Comparison of ENCODE assay signal across 30 cellular contexts in genomic region chr5:148585988-148586387, GRCh38.
A peak's percentile ranks its signal among the peaks of the same experiment; 100 is the strongest.
DNase-seq lines count a peak whose midpoint lies in the region; ATAC-seq and TF ChIP-seq lines count a peak whose summit lies in the region.
"Had no signal": no experiment of that assay in that cellular context is flagged by ENCODE, and none has a peak within 500 bp of the region (broad histone marks: within the 10 kb centered on the region; RNA-seq: fewer than 3 reads in every experiment).

No MANE protein-coding gene starts in this region.

- POLR2A ChIA-PET in MCF 10A (lab: Yijun Ruan, JAX) (interaction anchor here (0.8 kb wide), 1 partner anchor 9 kb away, joined by 3 read pairs; no protein-coding TSS in a partner anchor), OCI-LY7 (lab: Charles Lee) (no interaction called here)

- no peak overlapping the region for H2BK5ac ChIP-seq in mesendoderm (ENCODE audit: low read length)

- no peaks in the 10 kb centered on the region for H4K20me1 ChIP-seq in mammary epithelial cell (ENCODE audit: insufficient read depth, low read length)
- no peaks in the 10 kb centered on the region for H4K20me1 ChIP-seq in OCI-LY7 (ENCODE audit: insufficient read depth, low read length)

- H3K4me3 ChIP-seq in mammary epithelial cell (replicated peaks in 1 of 3; ENCODE audit: insufficient read depth in 1 of 3, low read depth in 2 of 3, low read length in 3 of 3), result no peak overlapping the region
- no peak overlapping the region for H3K4me3 ChIP-seq in OCI-LY7 (ENCODE audit: low read depth, low read length, poor library complexity, severe bottlenecking)
- no peak overlapping the region for H3K4me3 ChIP-seq in endodermal cell (ENCODE audit: low read length)
- H3K4me3 ChIP-seq in mesendoderm (ENCODE audit: low read length), result no peak overlapping the region
- H3K4me3 ChIP-seq: esophagus muscularis mucosa, heart right ventricle, thyroid gland, uterus had no signal

- H3K4me1 ChIP-seq in mammary epithelial cell (ENCODE audit: insufficient read depth, low read length), result no peaks in the 10 kb centered on the region
- H3K4me1 ChIP-seq in OCI-LY7 (ENCODE audit: insufficient read depth, low read length, poor library complexity, severe bottlenecking), result no peaks in the 10 kb centered on the region
- H3K4me1 ChIP-seq in endodermal cell (ENCODE audit: control insufficient read depth, insufficient read depth, low read length), result no peaks in the 10 kb centered on the region
- no peaks in the 10 kb centered on the region for H3K4me1 ChIP-seq in mesendoderm (ENCODE audit: control insufficient read depth, low read depth, low read length)
- H3K4me1 ChIP-seq: esophagus muscularis mucosa, heart right ventricle, parathyroid adenoma, thyroid gland, uterus had no signal

- no peak overlapping the region for H4K5ac ChIP-seq in mesendoderm (ENCODE audit: low read length)

- H3K9ac ChIP-seq in mammary epithelial cell (ENCODE audit: insufficient read depth, low read length) (no peak overlapping the region), endodermal cell (ENCODE audit: extremely low read depth, low read length, poor library complexity, severe bottlenecking) (no peak overlapping the region), mesendoderm (ENCODE audit: low read length) (no peak overlapping the region)
- H3K9ac ChIP-seq: parathyroid adenoma had no signal

- H3K56ac ChIP-seq in mesendoderm (ENCODE audit: low read length), result no peak overlapping the region

- H2AFZ ChIP-seq in mammary epithelial cell (ENCODE audit: low read depth, low read length) (no peak overlapping the region), OCI-LY7 (ENCODE audit: low read length) (no peak overlapping the region)
- H2AFZ ChIP-seq: parathyroid adenoma had no signal

- no peaks in the 10 kb centered on the region for H3K9me2 ChIP-seq in OCI-LY7 (ENCODE audit: insufficient read depth, low read length)

- intact Hi-C loops in MCF 10A (cut with micrococcal nuclease) (no loop called here), mammary epithelial cell (cut with micrococcal nuclease) (loop anchor here (10.0 kb wide), 1 partner anchor 141 kb away; no protein-coding TSS in a partner anchor), OCI-LY7 (cut with micrococcal nuclease; ENCODE audit: unreplicated experiment) (no loop called here)

- no peaks in the 10 kb centered on the region for H3K9me3 ChIP-seq in mammary epithelial cell (replicated peaks; ENCODE audit: insufficient read depth, low read length)
- H3K9me3 ChIP-seq in OCI-LY7 (ENCODE audit: low read length), result no peaks in the 10 kb centered on the region
- H3K9me3 ChIP-seq in endodermal cell (ENCODE audit: control insufficient read depth, low read length), result no peaks in the 10 kb centered on the region
- H3K9me3 ChIP-seq: Caco-2, esophagus muscularis mucosa, thyroid gland, uterus had no signal

- no peak overlapping the region for H3K27ac ChIP-seq in mammary epithelial cell (ENCODE audit: insufficient read depth, low read depth, low read length)
- no peak overlapping the region for H3K27ac ChIP-seq in OCI-LY7 (ENCODE audit: low read depth, low read length, poor library complexity, severe bottlenecking)
- H3K27ac ChIP-seq in endodermal cell (ENCODE audit: low read depth, low read length), result no peak overlapping the region
- no peak overlapping the region for H3K27ac ChIP-seq in mesendoderm (ENCODE audit: low read depth, low read length)
- H3K27ac ChIP-seq: esophagus muscularis mucosa, heart right ventricle, parathyroid adenoma, thyroid gland, uterus had no signal

- no peak overlapping the region for H2AK5ac ChIP-seq in mesendoderm (ENCODE audit: low read length)

- no peak for ATAC-seq in left lobe of liver
- ATAC-seq: heart right ventricle; stimulated activated naive CD8-positive, alpha-beta T cell treated with anti-CD3 and anti-CD28 coated beads, Interleukin-15, amount 100 ng/mL, for 72 hours had no signal

- in situ Hi-C loops in mammary epithelial cell (cut with MboI; ENCODE audit: low sequenced_read_pairs in 2 of 2), result no loop called here

- H3K27ac Mint-ChIP-seq in MCF 10A (ENCODE audit: low read depth, unreplicated experiment) (no peak overlapping the region), endodermal cell (no peak overlapping the region)
- H3K27ac Mint-ChIP-seq: activated naive CD8-positive, alpha-beta T cell treated with anti-CD3 and anti-CD28 coated beads, Interleukin-2, amount 10 ng/mL, durations not matched to agents 7 days and 5 days; CD14-positive monocyte; stimulated activated naive CD8-positive, alpha-beta T cell treated with anti-CD3 and anti-CD28 coated beads, Interleukin-15, amount 100 ng/mL, for 72 hours had no signal

- H3K4me1 Mint-ChIP-seq in MCF 10A (ENCODE audit: insufficient read depth, unreplicated experiment), result no peaks in the 10 kb centered on the region
- peaks cover 22% of the 10 kb centered on the region for H3K4me1 Mint-ChIP-seq in endodermal cell
- H3K4me1 Mint-ChIP-seq: activated naive CD8-positive, alpha-beta T cell treated with anti-CD3 and anti-CD28 coated beads, Interleukin-2, amount 10 ng/mL, durations not matched to agents 7 days and 5 days; CD14-positive monocyte; stimulated activated naive CD8-positive, alpha-beta T cell treated with anti-CD3 and anti-CD28 coated beads, Interleukin-15, amount 100 ng/mL, for 72 hours had no signal

- no peak overlapping the region for H2BK120ac ChIP-seq in mesendoderm (ENCODE audit: low read depth, low read length)

- H3K27me3 ChIP-seq in mammary epithelial cell (ENCODE audit: insufficient read depth, low read length) (no peaks in the 10 kb centered on the region), endodermal cell (ENCODE audit: control insufficient read depth, insufficient read depth, low read length, poor library complexity, severe bottlenecking) (no peaks in the 10 kb centered on the region), mesendoderm (ENCODE audit: insufficient read depth, low read length, poor library complexity) (no peaks in the 10 kb centered on the region)
- H3K27me3 ChIP-seq: esophagus muscularis mucosa, heart right ventricle, thyroid gland, uterus had no signal

- H3K27me3 Mint-ChIP-seq in MCF 10A (ENCODE audit: insufficient read depth, unreplicated experiment) (no peaks in the 10 kb centered on the region), endodermal cell (ENCODE audit: insufficient read depth) (no peaks in the 10 kb centered on the region)
- H3K27me3 Mint-ChIP-seq: stimulated activated naive CD8-positive, alpha-beta T cell treated with anti-CD3 and anti-CD28 coated beads, Interleukin-15, amount 100 ng/mL, for 72 hours had no signal

- CTCF ChIA-PET in MCF 10A (lab: Yijun Ruan, JAX), result interaction anchor here (0.6 to 1.6 kb wide), 4 partner anchors 9 to 144 kb away, joined by 3 to 5 read pairs (median 4); no protein-coding TSS in a partner anchor
- CTCF ChIA-PET in mammary epithelial cell (lab: Charles Lee; ENCODE audit: low non-redundant PET), result no interaction called here
- CTCF ChIA-PET in OCI-LY7 (lab: Charles Lee; ENCODE audit: unreplicated experiment), result no interaction called here

- H3K79me1 ChIP-seq in mesendoderm (ENCODE audit: low read length), result no peaks in the 10 kb centered on the region

- no peak overlapping the region for H3K18ac ChIP-seq in mesendoderm (ENCODE audit: low read length)

- peak; percentile 13 for DNase-seq in MCF 10A (ENCODE audit: unreplicated experiment)
- DNase-seq in mammary epithelial cell, result no peak
- DNase-seq in OCI-LY7 (ENCODE audit: low spot score), result no peak
- DNase-seq in endodermal cell, result peak; percentile 61
- peak; percentile 40 for DNase-seq in mesendoderm
- DNase-seq in HuH-7 (ENCODE audit: low spot score), result no peak
- no peak for DNase-seq in DMS 273 treated with DMSO at 0.1 percent for 48 hours (lab: John Stamatoyannopoulos, UW)
- DNase-seq in left lobe of liver (ENCODE audit: low spot score), result no peak
- DNase-seq: activated CD4-positive, CD25-positive, alpha-beta regulatory T cell; activated gamma-delta T cell treated with Interleukin-2 at 50 U/mL for 16 hours; activated naive CD8-positive, alpha-beta T cell treated with anti-CD3 and anti-CD28 coated beads, Interleukin-2, amount 10 ng/mL, durations not matched to agents 7 days and 5 days; activated T-cell treated with anti-CD3 and anti-CD28 coated beads, Interleukin-2, amount 50 U/mL, for 48 hours; aorta; Caco-2; caudate nucleus; cortex of kidney; DMS79; GDM1; heart right ventricle; NCI-H1417 treated with DMSO at 0.1 percent for 48 hours; NCI-H2081 treated with DMSO at 0.1 percent for 48 hours; NCI-H345; retina; stimulated activated CD4-positive, alpha-beta T cell treated with anti-CD3 and anti-CD28 coated beads, Interleukin-1b, Interleukin-23, amount 100 ng/mL, for 48 hours; stimulated activated naive CD8-positive, alpha-beta T cell treated with anti-CD3 and anti-CD28 coated beads, Interleukin-15, amount 100 ng/mL, for 72 hours; thyroid gland; uterus had no signal

- no peak overlapping the region for H3K4ac ChIP-seq in mesendoderm (ENCODE audit: low read depth, low read length)

- no peak for TF ChIP-seq CTCF in MCF 10A (IDR thresholded peaks at IDR 0.05; ENCODE audit: unreplicated experiment)
- TF ChIP-seq CTCF in mammary epithelial cell (conservative IDR thresholded peaks at IDR 0.05 in 1 of 2, IDR thresholded peaks at IDR 0.05 in 1 of 2; ENCODE audit: extremely low read depth in 1 of 2, insufficient read depth in 1 of 2, low read depth in 1 of 2, low read length in 2 of 2), result peak in 1 of 2 donors; percentile 37
- 0 out of 2 replicates have a peak, but pooled peaks have one; percentile 17 for TF ChIP-seq CTCF in OCI-LY7 (conservative IDR thresholded peaks at IDR 0.05; ENCODE audit: low read length)
- peak; percentile 65 for TF ChIP-seq CTCF in endodermal cell (conservative IDR thresholded peaks at IDR 0.05)

- H3K4me3 Mint-ChIP-seq in MCF 10A (ENCODE audit: unreplicated experiment), result no peak overlapping the region
- H3K4me3 Mint-ChIP-seq in endodermal cell, result no peak overlapping the region
- H3K4me3 Mint-ChIP-seq: activated naive CD8-positive, alpha-beta T cell treated with anti-CD3 and anti-CD28 coated beads, Interleukin-2, amount 10 ng/mL, durations not matched to agents 7 days and 5 days; CD14-positive monocyte; stimulated activated naive CD8-positive, alpha-beta T cell treated with anti-CD3 and anti-CD28 coated beads, Interleukin-15, amount 100 ng/mL, for 72 hours had no signal

- dilution Hi-C loops in mammary epithelial cell (cut with HindIII; ENCODE audit: low sequenced_read_pairs), result no loop called here

- no peaks in the 10 kb centered on the region for H3K36me3 ChIP-seq in mammary epithelial cell (ENCODE audit: insufficient read depth, low read length)
- no peaks in the 10 kb centered on the region for H3K36me3 ChIP-seq in OCI-LY7 (ENCODE audit: insufficient read depth, low read length)
- H3K36me3 ChIP-seq in endodermal cell (ENCODE audit: control insufficient read depth, insufficient read depth, low read length), result no peaks in the 10 kb centered on the region
- H3K36me3 ChIP-seq in mesendoderm (ENCODE audit: control insufficient read depth, insufficient read depth, low read length), result no peaks in the 10 kb centered on the region
- H3K36me3 ChIP-seq: esophagus muscularis mucosa, heart right ventricle, thyroid gland, uterus had no signal

- no peaks in the 10 kb centered on the region for H3K79me2 ChIP-seq in mammary epithelial cell (ENCODE audit: insufficient read depth, low read length)
- H3K79me2 ChIP-seq in OCI-LY7 (ENCODE audit: insufficient read depth, low read depth, low read length), result no peaks in the 10 kb centered on the region
- H3K79me2 ChIP-seq in mesendoderm (ENCODE audit: control insufficient read depth, insufficient read depth, low read length), result no peaks in the 10 kb centered on the region
- H3K79me2 ChIP-seq: parathyroid adenoma had no signal

- no peak overlapping the region for H3K23ac ChIP-seq in mesendoderm (ENCODE audit: low read length)

- no peaks in the 10 kb centered on the region for H3K9me3 Mint-ChIP-seq in MCF 10A (ENCODE audit: unreplicated experiment)
- H3K9me3 Mint-ChIP-seq in endodermal cell, result no peaks in the 10 kb centered on the region
- H3K9me3 Mint-ChIP-seq: activated naive CD8-positive, alpha-beta T cell treated with anti-CD3 and anti-CD28 coated beads, Interleukin-2, amount 10 ng/mL, durations not matched to agents 7 days and 5 days; stimulated activated naive CD8-positive, alpha-beta T cell treated with anti-CD3 and anti-CD28 coated beads, Interleukin-15, amount 100 ng/mL, for 72 hours had no signal

- H2BK15ac ChIP-seq in mesendoderm (replicated peaks; ENCODE audit: low read depth), result no peak overlapping the region

- H3K36me3 Mint-ChIP-seq in MCF 10A (ENCODE audit: insufficient read depth, unreplicated experiment), result no peaks in the 10 kb centered on the region
- no peaks in the 10 kb centered on the region for H3K36me3 Mint-ChIP-seq in endodermal cell (ENCODE audit: low read depth)
- H3K36me3 Mint-ChIP-seq: activated naive CD8-positive, alpha-beta T cell treated with anti-CD3 and anti-CD28 coated beads, Interleukin-2, amount 10 ng/mL, durations not matched to agents 7 days and 5 days; CD14-positive monocyte had no signal

- H4K8ac ChIP-seq in mesendoderm (ENCODE audit: low read depth, low read length), result no peak overlapping the region

- H3K4me2 ChIP-seq in mammary epithelial cell (ENCODE audit: insufficient read depth, low read depth, low read length) (no peak overlapping the region), OCI-LY7 (ENCODE audit: low read length) (no peak overlapping the region), mesendoderm (ENCODE audit: low read length) (no peak overlapping the region)

- BruUV-seq in MCF 10A (replicated peaks; lab: Mats Ljungman, UMichigan), result no TSS peak
- no TSS peak for BruUV-seq in mammary epithelial cell (replicated peaks; lab: Mats Ljungman, UMichigan)
- BruUV-seq in OCI-LY7 (replicated peaks; lab: Mats Ljungman, UMichigan), result no TSS peak

Comparison
In these comparisons a context has a peak if more than half of its experiments do, and no peak if none do; other contexts are left out.
1. DNase-seq: peak in MCF 10A (single experiment), endodermal cell (single experiment) and mesendoderm (single experiment); none in mammary epithelial cell (single experiment), OCI-LY7 (single experiment), HuH-7 (single experiment), DMS 273 treated with DMSO at 0.1 percent for 48 hours (single experiment) and left lobe of liver (single experiment).